ENCODE assay signal across 12 cellular contexts in the genomic region with DNA sequence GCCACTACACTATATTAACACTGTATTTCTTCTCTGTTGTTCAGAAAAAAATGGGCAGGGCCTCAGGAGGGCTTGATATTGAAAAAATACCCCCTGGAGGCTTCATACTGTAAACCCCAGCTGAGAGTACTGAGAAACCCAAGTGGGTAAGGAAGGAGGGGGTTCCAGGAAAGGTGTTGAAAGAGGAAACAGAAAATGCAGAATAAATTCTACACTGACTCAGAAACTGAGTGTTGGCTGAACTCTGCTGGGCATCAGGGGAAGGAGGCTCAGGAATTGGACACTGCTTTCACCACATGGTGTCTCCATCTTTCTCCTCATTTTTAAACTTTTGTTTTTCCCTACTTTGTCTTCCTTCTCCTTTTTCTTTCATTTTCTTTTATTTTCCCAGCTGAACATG.
DNase-seq lines count a peak whose midpoint lies in the region; ATAC-seq and TF ChIP-seq lines count a peak whose summit lies in the region.
"Had no signal": no experiment of that assay in that cellular context is flagged by ENCODE, and none has a peak within 500 bp of the region (broad histone marks: within the 10 kb centered on the region; RNA-seq: fewer than 3 reads in every experiment).

No MANE protein-coding gene starts in this region.

- H3K36me3 ChIP-seq in BJ (ENCODE audit: control insufficient read depth, insufficient read depth, low read length), result no peaks in the 10 kb centered on the region
- no peaks in the 10 kb centered on the region; the same call in 1 of the 2 replicates for H3K36me3 ChIP-seq in IMR-90 (ENCODE audit: control insufficient read depth, insufficient read depth, low read length)
- H3K36me3 ChIP-seq in neural progenitor cell, result no peaks in the 10 kb centered on the region
- no peaks in the 10 kb centered on the region for H3K36me3 ChIP-seq in SJCRH30
- H3K36me3 ChIP-seq: adrenal gland, neutrophil had no signal

- intact Hi-C loops in IMR-90 (cut with micrococcal nuclease), result no loop called here

- 0 out of 2 replicates have a peak overlapping the region, but pooled peaks have one; percentile 55 for H3K14ac ChIP-seq in IMR-90 (replicated peaks; ENCODE audit: low read depth, low read length)

- no peak overlapping the region for H2BK20ac ChIP-seq in IMR-90 (ENCODE audit: low read depth, low read length)

- no peaks in the 10 kb centered on the region for H3K27me3 Mint-ChIP-seq in activated T-helper 17 cell treated with anti-CD3 and anti-CD28 coated beads, Interleukin-2, amount 50 U/mL, for 72 hours
- H3K27me3 Mint-ChIP-seq in neural progenitor cell (ENCODE audit: insufficient read depth, low read depth), result no peaks in the 10 kb centered on the region

- dilution Hi-C loops in IMR-90 (cut with HindIII; ENCODE audit: low sequenced_read_pairs, unreplicated experiment), result no loop called here

- H3K9ac ChIP-seq in IMR-90 (ENCODE audit: low read depth, low read length), result no peak overlapping the region
- no peak overlapping the region for H3K9ac ChIP-seq in neural progenitor cell

- H3K4me2 ChIP-seq in IMR-90 (ENCODE audit: low read depth, low read length) (no peak overlapping the region), neural progenitor cell (no peak overlapping the region)

- POLR2A ChIA-PET in BJ (lab: Charles Lee) (interaction anchor here (1.0 kb wide), 1 partner anchor 28 kb away, joined by 29 read pairs; no protein-coding TSS in a partner anchor), IMR-90 (lab: Charles Lee; ENCODE audit: unreplicated experiment) (no interaction called here)

- H3K79me2 ChIP-seq in neural progenitor cell (ENCODE audit: low read depth), result no peaks in the 10 kb centered on the region

- H2BK15ac ChIP-seq in IMR-90 (ENCODE audit: low read depth, low read length), result no peak overlapping the region

- H2BK5ac ChIP-seq in IMR-90 (ENCODE audit: low read depth, low read length, poor library complexity, severe bottlenecking), result no peak overlapping the region

- H3K4me1 ChIP-seq in IMR-90 (ENCODE audit: control insufficient read depth, insufficient read depth, low read length) (0 out of 2 replicates have a peak, but pooled peaks cover 2% of the 10 kb centered on the region), neural progenitor cell (peaks cover 9% of the 10 kb centered on the region), SJCRH30 (no peaks in the 10 kb centered on the region)
- H3K4me1 ChIP-seq: adrenal gland had no signal

- peaks cover 4% of the 10 kb centered on the region for H3K36me3 Mint-ChIP-seq in activated T-helper 17 cell treated with anti-CD3 and anti-CD28 coated beads, Interleukin-2, amount 50 U/mL, for 72 hours (ENCODE audit: low read depth)
- H3K36me3 Mint-ChIP-seq in neural progenitor cell, result peaks cover 6% of the 10 kb centered on the region

- H2AK9ac ChIP-seq in IMR-90 (replicated peaks; ENCODE audit: low read depth, low read length, poor library complexity), result no peak overlapping the region

- H3K27ac ChIP-seq in IMR-90 (ENCODE audit: insufficient read depth, low read length), result no peak overlapping the region
- no peak overlapping the region for H3K27ac ChIP-seq in neural progenitor cell
- no peak overlapping the region for H3K27ac ChIP-seq in SJCRH30
- H3K27ac ChIP-seq: adrenal gland, neutrophil had no signal

- H3K18ac ChIP-seq in IMR-90 (ENCODE audit: low read depth, low read length), result no peak overlapping the region

- no peaks in the 10 kb centered on the region for H3F3A ChIP-seq in neural progenitor cell (ENCODE audit: low read depth)

- no peak overlapping the region for H4K5ac ChIP-seq in IMR-90 (ENCODE audit: low read depth, low read length)

- no peak overlapping the region for H4K91ac ChIP-seq in IMR-90 (ENCODE audit: insufficient read depth, low read depth, low read length)

- ATAC-seq in IMR-90 (ENCODE audit: low read depth), result peak; percentile 84
- no peak for ATAC-seq in activated T-helper 17 cell treated with anti-CD3 and anti-CD28 coated beads, Interleukin-2, amount 50 U/mL, for 72 hours (replicated peaks)
- no peak for ATAC-seq in HG02642 (IDR thresholded peaks at IDR 0.05; ENCODE audit: poor library complexity, unreplicated experiment)

- H2BK120ac ChIP-seq in IMR-90 (ENCODE audit: low read depth, low read length), result no peak overlapping the region

- H3K4me3 ChIP-seq in BJ (ENCODE audit: low read depth, low read length) (no peak overlapping the region), IMR-90 (ENCODE audit: insufficient read depth, low read depth, low read length) (no peak overlapping the region), neural progenitor cell (no peak overlapping the region), SJCRH30 (no peak overlapping the region)
- H3K4me3 ChIP-seq: adrenal gland had no signal

- peaks cover 15% of the 10 kb centered on the region for H3K4me1 Mint-ChIP-seq in activated T-helper 17 cell treated with anti-CD3 and anti-CD28 coated beads, Interleukin-2, amount 50 U/mL, for 72 hours
- no peaks in the 10 kb centered on the region for H3K4me1 Mint-ChIP-seq in neural progenitor cell

- TF ChIP-seq POLR2A in IMR-90 (IDR thresholded peaks at IDR 0.05; ENCODE audit: low read depth, low read length), result no peak

- no peak overlapping the region for H3K4me3 Mint-ChIP-seq in activated T-helper 17 cell treated with anti-CD3 and anti-CD28 coated beads, Interleukin-2, amount 50 U/mL, for 72 hours
- H3K4me3 Mint-ChIP-seq in neural progenitor cell, result no peak overlapping the region

- H3K27me3 ChIP-seq in BJ (ENCODE audit: control insufficient read depth, insufficient read depth, low read length) (no peaks in the 10 kb centered on the region), IMR-90 (ENCODE audit: control insufficient read depth, insufficient read depth, low read length) (no peaks in the 10 kb centered on the region), neural progenitor cell (no peaks in the 10 kb centered on the region), SJCRH30 (no peaks in the 10 kb centered on the region)
- H3K27me3 ChIP-seq: adrenal gland, neutrophil had no signal

- no peak overlapping the region for H2AFZ ChIP-seq in IMR-90 (replicated peaks; ENCODE audit: low read length, poor library complexity)
- no peak overlapping the region for H2AFZ ChIP-seq in neural progenitor cell (replicated peaks)

- TF ChIP-seq CTCF in BJ (IDR thresholded peaks at IDR 0.05; ENCODE audit: insufficient read depth, low read depth, low read length) (peak; percentile 32; the same call in 1 of the 2 replicates), IMR-90 (conservative IDR thresholded peaks at IDR 0.05; ENCODE audit: low read depth, low read length) (peak; percentile 43), neural progenitor cell (IDR thresholded peaks at IDR 0.05) (no peak)

- peak; percentile 36 for TF ChIP-seq RAD21 in IMR-90 (IDR thresholded peaks at IDR 0.05; ENCODE audit: low read length)

- H4K20me1 ChIP-seq in IMR-90 (ENCODE audit: insufficient read depth, low read length), result no peaks in the 10 kb centered on the region; the same call in 1 of the 2 replicates
- no peaks in the 10 kb centered on the region for H4K20me1 ChIP-seq in neural progenitor cell (ENCODE audit: low read depth)

- no TSS peak for BruUV-seq in IMR-90 (replicated peaks; lab: Mats Ljungman, UMichigan)

- CTCF ChIA-PET in BJ (lab: Yijun Ruan, JAX) (interaction anchor here (0.9 to 1.7 kb wide), 4 partner anchors 14 to 513 kb away, joined by 3 to 4 read pairs (median 4); no protein-coding TSS in a partner anchor), IMR-90 (lab: Yijun Ruan, JAX) (no interaction called here)

- peak overlapping the region; percentile 69 for H3K27ac Mint-ChIP-seq in activated T-helper 17 cell treated with anti-CD3 and anti-CD28 coated beads, Interleukin-2, amount 50 U/mL, for 72 hours
- no peak overlapping the region for H3K27ac Mint-ChIP-seq in neural progenitor cell

- no peaks in the 10 kb centered on the region; the same call in 1 of the 2 replicates for H3K9me1 ChIP-seq in IMR-90 (ENCODE audit: insufficient read depth, low read length)

- peaks cover 0 to 5% of the 10 kb centered on the region in 2 experiments; a peak in 1 of 4 replicates for H3K79me1 ChIP-seq in IMR-90 (ENCODE audit: low read depth in 1 of 2, low read length in 2 of 2)

- no peak overlapping the region for H4K8ac ChIP-seq in IMR-90 (ENCODE audit: low read depth in 2 of 2, low read length in 2 of 2)

- H2AK5ac ChIP-seq in IMR-90 (ENCODE audit: low read depth, low read length), result no peak overlapping the region

- no peak overlapping the region for H3K23ac ChIP-seq in IMR-90 (ENCODE audit: low read depth, low read length)

- no peak overlapping the region for H3K4ac ChIP-seq in IMR-90 (ENCODE audit: low read depth, low read length)

- in situ Hi-C loops in IMR-90 (cut with MboI; ENCODE audit: low sequenced_read_pairs), result no loop called here

- DNase-seq in BJ (ENCODE audit: low read depth) (no peak), IMR-90 (peak; percentile 17), iris pigment epithelial cell (ENCODE audit: low read depth) (peak; percentile 26), neural progenitor cell (ENCODE audit: low spot score) (no peak), SJCRH30 (no peak), activated T-cell treated with anti-CD3 and anti-CD28 coated beads for 4 hours (no peak)
- DNase-seq: adrenal gland; left cardiac atrium; stimulated activated CD4-positive, alpha-beta T cell treated with anti-CD3 and anti-CD28 coated beads, Interleukin-4, amount 100 ng/mL, for 1 hour had no signal

- no peaks in the 10 kb centered on the region for H3K9me3 Mint-ChIP-seq in activated T-helper 17 cell treated with anti-CD3 and anti-CD28 coated beads, Interleukin-2, amount 50 U/mL, for 72 hours
- peaks cover 7% of the 10 kb centered on the region for H3K9me3 Mint-ChIP-seq in neural progenitor cell

- H3K9me3 ChIP-seq in IMR-90 (ENCODE audit: control insufficient read depth, insufficient read depth, low read length) (no peaks in the 10 kb centered on the region), neural progenitor cell (ENCODE audit: low read depth) (no peaks in the 10 kb centered on the region), SJCRH30 (replicated peaks) (no peaks in the 10 kb centered on the region)
- H3K9me3 ChIP-seq: adrenal gland, neutrophil had no signal

- no peak overlapping the region for H3K56ac ChIP-seq in IMR-90 (ENCODE audit: extremely low read depth, insufficient read depth, low read length)

TF ChIP-seq in IMR-90, 13 proteins besides CTCF, POLR2A, EP300 and RAD21 (continues in another document):
- TF ChIP-seq, protein P1, sequence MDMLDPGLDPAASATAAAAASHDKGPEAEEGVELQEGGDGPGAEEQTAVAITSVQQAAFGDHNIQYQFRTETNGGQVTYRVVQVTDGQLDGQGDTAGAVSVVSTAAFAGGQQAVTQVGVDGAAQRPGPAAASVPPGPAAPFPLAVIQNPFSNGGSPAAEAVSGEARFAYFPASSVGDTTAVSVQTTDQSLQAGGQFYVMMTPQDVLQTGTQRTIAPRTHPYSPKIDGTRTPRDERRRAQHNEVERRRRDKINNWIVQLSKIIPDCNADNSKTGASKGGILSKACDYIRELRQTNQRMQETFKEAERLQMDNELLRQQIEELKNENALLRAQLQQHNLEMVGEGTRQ (IDR thresholded peaks at IDR 0.05; ENCODE audit: low read depth, low read length), result no peak
- TF ChIP-seq RCOR1 (IDR thresholded peaks at IDR 0.05; ENCODE audit: insufficient replicate concordance, low read length) (no peak), MXI1 (IDR thresholded peaks at IDR 0.05; ENCODE audit: borderline replicate concordance, low read depth, low read length) (no peak), MAZ (IDR thresholded peaks at IDR 0.05; ENCODE audit: borderline replicate concordance, low read depth, low read length) (no peak), NFE2L2 (IDR thresholded peaks at IDR 0.05; ENCODE audit: low read depth, low read length) (no peak)

Comparison
In these comparisons a context has a peak if more than half of its experiments do, and no peak if none do; other contexts are left out.
1. DNase-seq: peak in IMR-90 (single experiment) and iris pigment epithelial cell (single experiment); none in BJ (single experiment), neural progenitor cell (single experiment), SJCRH30 (0 of 2) and activated T-cell treated with anti-CD3 and anti-CD28 coated beads for 4 hours (single experiment).